ENCODE assay signal across 27 cellular contexts in genomic region chr3:123692671-123693070, GRCh38.
DNase-seq lines count a peak whose midpoint lies in the region; ATAC-seq, FAIRE-seq and TF ChIP-seq lines count a peak whose summit lies in the region.
"Had no signal": no experiment of that assay in that cellular context is flagged by ENCODE, and none has a peak within 500 bp of the region (broad histone marks: within the 10 kb centered on the region; RNA-seq: fewer than 3 reads in every experiment).

No MANE protein-coding gene starts in this region.

- no peak overlapping the region for H2BK20ac ChIP-seq in IMR-90 (ENCODE audit: low read depth, low read length)

- H4K8ac ChIP-seq in IMR-90 (ENCODE audit: low read depth in 2 of 2, low read length in 2 of 2): peak overlapping the region in 1 of 2 experiments; percentile 10; a peak in 1 of 4 replicates

- H2BK5ac ChIP-seq in IMR-90 (ENCODE audit: low read depth, low read length, poor library complexity, severe bottlenecking): no peak overlapping the region

- peaks cover 52% of the 10 kb centered on the region for H3K9me1 ChIP-seq in IMR-90 (ENCODE audit: insufficient read depth, low read length)
- no peaks in the 10 kb centered on the region for H3K9me1 ChIP-seq in endothelial cell of umbilical vein (replicated peaks; ENCODE audit: control insufficient read depth, extremely low read depth, insufficient read depth, low read length)

- TF ChIP-seq RAD21 in IMR-90 (IDR thresholded peaks at IDR 0.05; ENCODE audit: low read length): no peak

- H3K4me1 ChIP-seq in IMR-90 (ENCODE audit: control insufficient read depth, insufficient read depth, low read length): peaks cover 56% of the 10 kb centered on the region
- peaks cover 64% of the 10 kb centered on the region for H3K4me1 ChIP-seq in endothelial cell of umbilical vein (ENCODE audit: control insufficient read depth, extremely low read depth, insufficient read depth, low read length)
- peaks cover 43% of the 10 kb centered on the region for H3K4me1 ChIP-seq in osteoblast (ENCODE audit: insufficient read depth, low read length)
- peaks cover 21 to 90% (median 58%) of the 10 kb centered on the region in 5 donors for H3K4me1 ChIP-seq in subcutaneous abdominal adipose tissue (ENCODE audit: control insufficient read depth in 5 of 5, insufficient read depth in 5 of 5, low read length in 5 of 5)
- H3K4me1 ChIP-seq: pancreas had no signal

- H3K27ac ChIP-seq in IMR-90 (ENCODE audit: insufficient read depth, low read length) (no peak overlapping the region), endothelial cell of umbilical vein (ENCODE audit: insufficient read depth, low read depth, low read length) (peak overlapping the region; percentile 72), osteoblast (ENCODE audit: low read depth, low read length) (peak overlapping the region; percentile 27), subcutaneous abdominal adipose tissue (ENCODE audit: low read depth, low read length) (peak overlapping the region; percentile 42)
- H3K27ac ChIP-seq: BLaER1, brain microvascular endothelial cell, KMS-11, pancreas had no signal

- H4K91ac ChIP-seq in IMR-90 (ENCODE audit: insufficient read depth, low read depth, low read length): peak overlapping the region; percentile 58; the same call in 1 of the 2 replicates

- peak overlapping the region; percentile 41 for H2AK5ac ChIP-seq in IMR-90 (ENCODE audit: low read depth, low read length)

- whole genome bisulfite sequencing in IMR-90 (ENCODE audit: extremely low coverage in 2 of 2, insufficient read length in 1 of 2), 2 experiments: 100% methylated on average over 4 of the region's 13 CpGs; no CpG with 5 or more reads in 1 of the 2 experiments

- H3K9me3 ChIP-seq in IMR-90 (ENCODE audit: control insufficient read depth, insufficient read depth, low read length) (no peaks in the 10 kb centered on the region), endothelial cell of umbilical vein (replicated peaks; ENCODE audit: control insufficient read depth, insufficient read depth, low read length) (no peaks in the 10 kb centered on the region), osteoblast (ENCODE audit: low read depth, low read length) (no peaks in the 10 kb centered on the region), subcutaneous abdominal adipose tissue (ENCODE audit: control insufficient read depth in 5 of 5, low read length in 5 of 5) (no peaks in the 10 kb centered on the region)
- H3K9me3 ChIP-seq: BLaER1, pancreas, tibial nerve had no signal

- no peak overlapping the region for H3K14ac ChIP-seq in IMR-90 (replicated peaks; ENCODE audit: low read depth, low read length)

- no peak overlapping the region for H3K4me2 ChIP-seq in IMR-90 (ENCODE audit: low read depth, low read length)
- H3K4me2 ChIP-seq in endothelial cell of umbilical vein (ENCODE audit: insufficient read depth, low read length): no peak overlapping the region
- no peak overlapping the region for H3K4me2 ChIP-seq in osteoblast (ENCODE audit: insufficient read depth, low read length)
- H3K4me2 ChIP-seq: BLaER1, KMS-11 had no signal

- H2BK15ac ChIP-seq in IMR-90 (ENCODE audit: low read depth, low read length): peak overlapping the region; percentile 17; the same call in 1 of the 3 replicates

- H2AFZ ChIP-seq in IMR-90 (replicated peaks; ENCODE audit: low read length, poor library complexity) (no peak overlapping the region), endothelial cell of umbilical vein (ENCODE audit: low read depth, low read length) (no peak overlapping the region), osteoblast (ENCODE audit: low read length) (no peak overlapping the region)

- no peak for ATAC-seq in IMR-90 (ENCODE audit: low read depth)
- ATAC-seq: HCT116, pancreas, sciatic nerve, WTC11 had no signal

- H2BK120ac ChIP-seq in IMR-90 (ENCODE audit: low read depth, low read length): peak overlapping the region; percentile 45; the same call in 1 of the 2 replicates

- FAIRE-seq in endothelial cell of umbilical vein (lab: Jason Lieb, UNC): no peak
- FAIRE-seq: GM12892, islet of Langerhans, pancreas had no signal

- peaks cover 19 to 87% of the 10 kb centered on the region in 2 experiments for H3K79me1 ChIP-seq in IMR-90 (ENCODE audit: low read depth in 1 of 2, low read length in 2 of 2)

- H4K20me1 ChIP-seq in IMR-90 (ENCODE audit: insufficient read depth, low read length): peaks cover 7% of the 10 kb centered on the region; the same call in 1 of the 2 replicates
- no peaks in the 10 kb centered on the region for H4K20me1 ChIP-seq in endothelial cell of umbilical vein (replicated peaks; ENCODE audit: control insufficient read depth, extremely low read depth, insufficient read depth, low read length)
- H4K20me1 ChIP-seq in osteoblast (ENCODE audit: insufficient read depth, low read length): no peaks in the 10 kb centered on the region
- H4K20me1 ChIP-seq: BLaER1 had no signal

- in situ Hi-C loops in IMR-90 (cut with MboI; ENCODE audit: low sequenced_read_pairs): no loop called here

- H3K9ac ChIP-seq in IMR-90 (ENCODE audit: low read depth, low read length) (no peak overlapping the region), endothelial cell of umbilical vein (replicated peaks; ENCODE audit: extremely low read depth, insufficient read depth, low read length) (peak overlapping the region; percentile 46), subcutaneous abdominal adipose tissue (ENCODE audit: low read length in 5 of 5) (no peak overlapping the region)
- H3K9ac ChIP-seq: BLaER1, KMS-11 had no signal

- CTCF ChIA-PET in IMR-90 (lab: Yijun Ruan, JAX) (no interaction called here), endothelial cell of umbilical vein (lab: Charles Lee) (interaction anchor here (1.4 to 7.9 kb wide), 3 partner anchors 9 to 50 kb away, joined by 4 to 106 read pairs (median 6); no protein-coding TSS in a partner anchor)

- H4K5ac ChIP-seq in IMR-90 (ENCODE audit: low read depth, low read length): no peak overlapping the region

- no peak for TF ChIP-seq POLR2A in IMR-90 (IDR thresholded peaks at IDR 0.05; ENCODE audit: low read depth, low read length)
- TF ChIP-seq POLR2A in endothelial cell of umbilical vein (IDR thresholded peaks at IDR 0.05; ENCODE audit: low read depth, low read length): no peak

- POLR2A ChIA-PET in IMR-90 (lab: Charles Lee; ENCODE audit: unreplicated experiment) (no interaction called here), endothelial cell of umbilical vein (lab: Charles Lee) (no interaction called here)

- TF ChIP-seq CTCF in IMR-90 (conservative IDR thresholded peaks at IDR 0.05; ENCODE audit: low read depth, low read length) (no peak), endothelial cell of umbilical vein (IDR thresholded peaks at IDR 0.05; ENCODE audit: extremely low read depth in 1 of 2, insufficient read depth in 1 of 2, low read depth in 1 of 2, low read length in 2 of 2) (no peak), osteoblast (IDR thresholded peaks at IDR 0.05; ENCODE audit: extremely low read depth, low read depth, low read length) (no peak)

- H3K27me3 ChIP-seq in IMR-90 (ENCODE audit: control insufficient read depth, insufficient read depth, low read length) (no peaks in the 10 kb centered on the region), endothelial cell of umbilical vein (ENCODE audit: control insufficient read depth in 2 of 2, insufficient read depth in 2 of 2, low read length in 2 of 2) (no peaks in the 10 kb centered on the region), osteoblast (ENCODE audit: insufficient read depth, low read length) (no peaks in the 10 kb centered on the region), subcutaneous abdominal adipose tissue (ENCODE audit: control insufficient read depth in 5 of 5, insufficient read depth in 4 of 5, low read length in 5 of 5) (no peaks in the 10 kb centered on the region)
- H3K27me3 ChIP-seq: BLaER1, brain microvascular endothelial cell, pancreas, tibial nerve had no signal

- peak overlapping the region; percentile 64 for H3K4ac ChIP-seq in IMR-90 (ENCODE audit: low read depth, low read length)

- intact Hi-C loops in IMR-90 (cut with micrococcal nuclease): no loop called here
- intact Hi-C loops in endothelial cell of umbilical vein (cut with micrococcal nuclease): no loop called here

- peak overlapping the region; percentile 43 for H2AK9ac ChIP-seq in IMR-90 (replicated peaks; ENCODE audit: low read depth, low read length, poor library complexity)

- DNase-seq in IMR-90 (no peak), endothelial cell of umbilical vein (ENCODE audit: low read depth, low spot score) (no peak), osteoblast (ENCODE audit: insufficient read length, low spot score, missing footprints) (no peak), HT-29 (ENCODE audit: low spot score) (no peak), hippocampal formation (lab: John Stamatoyannopoulos, UW) (no peak), HPDE6-E6E7 (ENCODE audit: extremely low spot score) (no peak)
- no peak for DNase-seq in activated T-cell treated with anti-CD3 and anti-CD28 coated beads, Interleukin-2, amount 50 U/mL, for 1 hour
- DNase-seq: ACHN; activated CD8-positive, alpha-beta memory T cell treated with anti-CD3 and anti-CD28 coated beads, Interleukin-2, amount 50 U/mL, for 48 hours; activated naive CD8-positive, alpha-beta T cell treated with anti-CD3 and anti-CD28 coated beads, Interleukin-2, amount 10 ng/mL, durations not matched to agents 7 days and 5 days; brain microvascular endothelial cell; COR-L47; DMS79 treated with DMSO at 0.1 percent for 48 hours; MV-4-11; NCI-H1694 treated with DMSO at 0.1 percent for 48 hours; NCI-H774; pancreas; T-helper 9 cell had no signal

- BruUV-seq in IMR-90 (replicated peaks; lab: Mats Ljungman, UMichigan): no TSS peak
- no TSS peak for BruUV-seq in endothelial cell of umbilical vein (replicated peaks; lab: Mats Ljungman, UMichigan)

- no peak overlapping the region for H3K23ac ChIP-seq in IMR-90 (ENCODE audit: low read depth, low read length)

- peaks cover 76% of the 10 kb centered on the region for H3K36me3 ChIP-seq in IMR-90 (ENCODE audit: control insufficient read depth, insufficient read depth, low read length)
- H3K36me3 ChIP-seq in endothelial cell of umbilical vein (ENCODE audit: control insufficient read depth in 2 of 2, extremely low read depth in 1 of 2, insufficient read depth in 2 of 2, low read length in 2 of 2): no peaks in the 10 kb centered on the region
- peaks cover 69% of the 10 kb centered on the region for H3K36me3 ChIP-seq in osteoblast (ENCODE audit: insufficient read depth, low read length)
- peaks cover 0 to 32% (median 12%) of the 10 kb centered on the region in 5 donors for H3K36me3 ChIP-seq in subcutaneous abdominal adipose tissue (ENCODE audit: control insufficient read depth in 5 of 5, insufficient read depth in 5 of 5, low read length in 5 of 5)
- H3K36me3 ChIP-seq: brain microvascular endothelial cell, pancreas, tibial nerve had no signal

- H3K18ac ChIP-seq in IMR-90 (ENCODE audit: low read depth, low read length): no peak overlapping the region

- no peak overlapping the region for H3K56ac ChIP-seq in IMR-90 (ENCODE audit: extremely low read depth, insufficient read depth, low read length)

- no peaks in the 10 kb centered on the region for H3K79me2 ChIP-seq in endothelial cell of umbilical vein (ENCODE audit: control insufficient read depth, insufficient read depth, low read length)
- H3K79me2 ChIP-seq in osteoblast (ENCODE audit: insufficient read depth, low read length): peaks cover 15% of the 10 kb centered on the region

- dilution Hi-C loops in IMR-90 (cut with HindIII; ENCODE audit: low sequenced_read_pairs, unreplicated experiment) (no loop called here), endothelial cell of umbilical vein (cut with MboI; ENCODE audit: extremely low pct_ligation_motif_present, low sequenced_read_pairs) (no loop called here)

- H3K4me3 ChIP-seq in IMR-90 (ENCODE audit: insufficient read depth, low read depth, low read length): no peak overlapping the region
- H3K4me3 ChIP-seq in endothelial cell of umbilical vein (replicated peaks in 1 of 3; ENCODE audit: insufficient read depth in 1 of 3, low read depth in 1 of 3, low read length in 3 of 3): no peak overlapping the region
- no peak overlapping the region for H3K4me3 ChIP-seq in osteoblast (ENCODE audit: insufficient read depth, low read length)
- H3K4me3 ChIP-seq in subcutaneous abdominal adipose tissue (ENCODE audit: low read depth in 1 of 5, low read length in 5 of 5): no peak overlapping the region
- H3K4me3 ChIP-seq: BLaER1, pancreas, tibial nerve had no signal
